ENCODE assay signal across 12 cellular contexts in the genomic region with DNA sequence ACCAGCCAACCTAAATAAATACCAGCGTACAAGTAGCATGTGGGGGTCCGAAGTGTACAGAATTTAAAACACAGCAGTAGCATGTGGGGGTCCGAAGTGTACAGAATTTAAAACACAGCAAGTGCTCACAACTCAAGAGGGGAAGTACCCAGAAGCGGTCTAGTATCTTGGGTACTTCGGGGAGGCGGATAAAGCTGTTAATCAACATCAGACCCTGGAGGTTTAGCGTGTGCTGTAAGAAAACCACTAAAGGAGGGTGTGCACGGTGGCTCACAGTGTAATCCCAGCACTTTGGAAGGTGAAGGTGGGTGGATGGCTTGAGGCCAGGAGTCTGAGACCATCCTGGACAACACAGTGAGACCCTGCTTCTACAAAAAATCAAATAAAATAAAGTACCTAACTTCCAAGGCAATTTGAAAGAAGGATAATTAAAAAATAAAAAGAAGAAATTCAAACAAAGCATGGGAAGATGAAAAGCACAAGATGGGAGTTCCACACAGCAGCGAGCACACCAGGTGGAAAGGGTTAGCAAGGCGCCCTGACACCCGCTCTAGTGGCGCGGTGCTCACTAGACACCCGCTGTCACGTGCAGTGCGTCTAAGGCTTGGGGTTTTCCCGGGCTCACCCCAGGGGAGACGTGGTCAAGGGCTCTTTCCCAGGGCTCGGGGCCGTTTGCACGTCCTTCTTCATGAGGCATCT. TPM values are rescaled to one million over a fixed set of nuclear protein-coding genes. Genes with fewer than 3 reads are reported as not detected.
A peak's percentile ranks its signal among the peaks of the same experiment; 100 is the strongest.
DNase-seq lines count a peak whose midpoint lies in the region; ATAC-seq and TF ChIP-seq lines count a peak whose summit lies in the region.
"Had no signal": no experiment of that assay in that cellular context is flagged by ENCODE, and none has a peak within 500 bp of the region (broad histone marks: within the 10 kb centered on the region; RNA-seq: fewer than 3 reads in every experiment).

No MANE protein-coding gene starts in this region.

- H3K4me1 ChIP-seq in Caco-2: peaks cover 9% of the 10 kb centered on the region

- H3K27ac Mint-ChIP-seq in naive thymus-derived CD8-positive, alpha-beta T cell: peak overlapping the region in 6 of 10 donors; percentile 1 to 48 (median 26)
- no peak overlapping the region for H3K27ac Mint-ChIP-seq in Caco-2 (ENCODE audit: unreplicated experiment)
- H3K27ac Mint-ChIP-seq in activated CD8-positive, alpha-beta memory T cell treated with anti-CD3 and anti-CD28 coated beads, Interleukin-2, amount 10 ng/mL, durations not matched to agents 7 days and 5 days: no peak overlapping the region
- H3K27ac Mint-ChIP-seq: activated naive CD8-positive, alpha-beta T cell treated with anti-CD3 and anti-CD28 coated beads, Interleukin-2, amount 10 ng/mL, durations not matched to agents 7 days and 5 days had no signal

- POLR2A ChIA-PET in naive thymus-derived CD8-positive, alpha-beta T cell (lab: Charles Lee): no interaction called here
- POLR2A ChIA-PET in Caco-2 (lab: Charles Lee): interaction anchor here (0.6 kb wide), 1 partner anchor 83 kb away, joined by 3 read pairs; no protein-coding TSS in a partner anchor

- peak; percentile 84 for ATAC-seq in GM18907 (IDR thresholded peaks at IDR 0.05; ENCODE audit: unreplicated experiment)
- peak; percentile 85 for ATAC-seq in GM21619 (IDR thresholded peaks at IDR 0.05; ENCODE audit: unreplicated experiment)
- ATAC-seq in HG03432 (IDR thresholded peaks at IDR 0.05; ENCODE audit: unreplicated experiment): peak; percentile 81
- ATAC-seq in naive thymus-derived CD8-positive, alpha-beta T cell: peak; percentile 49 to 55
- ATAC-seq in activated CD8-positive, alpha-beta memory T cell treated with anti-CD3 and anti-CD28 coated beads, Interleukin-2, amount 10 ng/mL, durations not matched to agents 7 days and 5 days: no peak
- ATAC-seq: T-cell had no signal

- peaks cover 33 to 81% (median 65%) of the 10 kb centered on the region in 4 donors for H3K4me1 Mint-ChIP-seq in naive thymus-derived CD8-positive, alpha-beta T cell
- H3K4me1 Mint-ChIP-seq in Caco-2 (ENCODE audit: low read depth, unreplicated experiment): no peaks in the 10 kb centered on the region
- H3K4me1 Mint-ChIP-seq in activated CD8-positive, alpha-beta memory T cell treated with anti-CD3 and anti-CD28 coated beads, Interleukin-2, amount 10 ng/mL, durations not matched to agents 7 days and 5 days: no peaks in the 10 kb centered on the region
- H3K4me1 Mint-ChIP-seq: activated naive CD8-positive, alpha-beta T cell treated with anti-CD3 and anti-CD28 coated beads, Interleukin-2, amount 10 ng/mL, durations not matched to agents 7 days and 5 days had no signal

- BruUV-seq in Caco-2 (replicated peaks; lab: Mats Ljungman, UMichigan): no TSS peak

- H3K36me3 ChIP-seq in Caco-2 (ENCODE audit: control insufficient read depth, insufficient read depth, low read length) (no peaks in the 10 kb centered on the region), brain microvascular endothelial cell (replicated peaks) (no peaks in the 10 kb centered on the region)

- in situ Hi-C loops in brain microvascular endothelial cell (cut with HindIII; ENCODE audit: low pct_ligation_motif_present, low sequenced_read_pairs): no loop called here

- H3K4me3 Mint-ChIP-seq in naive thymus-derived CD8-positive, alpha-beta T cell: peak overlapping the region in 3 of 10 donors; percentile 3 to 19 (median 18)
- no peak overlapping the region for H3K4me3 Mint-ChIP-seq in Caco-2 (ENCODE audit: unreplicated experiment)
- H3K4me3 Mint-ChIP-seq in activated CD8-positive, alpha-beta memory T cell treated with anti-CD3 and anti-CD28 coated beads, Interleukin-2, amount 10 ng/mL, durations not matched to agents 7 days and 5 days: no peak overlapping the region
- H3K4me3 Mint-ChIP-seq: activated naive CD8-positive, alpha-beta T cell treated with anti-CD3 and anti-CD28 coated beads, Interleukin-2, amount 10 ng/mL, durations not matched to agents 7 days and 5 days; T-cell had no signal

- H3K27me3 ChIP-seq in Caco-2 (replicated peaks; ENCODE audit: control insufficient read depth, insufficient read depth, low read length): no peaks in the 10 kb centered on the region
- no peaks in the 10 kb centered on the region for H3K27me3 ChIP-seq in brain microvascular endothelial cell (replicated peaks)

- H3K9me3 ChIP-seq in Caco-2: no peaks in the 10 kb centered on the region

- intact Hi-C loops in Caco-2 (cut with micrococcal nuclease; ENCODE audit: unreplicated experiment): no loop called here

- TF ChIP-seq CTCF in Caco-2 (IDR thresholded peaks at IDR 0.05; ENCODE audit: insufficient read depth in 1 of 2, low read depth in 1 of 2, low read length in 1 of 2, severe bottlenecking in 1 of 2, unreplicated experiment in 1 of 2): no peak
- no peak for TF ChIP-seq CTCF in brain microvascular endothelial cell (IDR thresholded peaks at IDR 0.05; ENCODE audit: low read depth, low read length, missing control alignments)

- no peak overlapping the region for H3K27ac ChIP-seq in brain microvascular endothelial cell
- H3K27ac ChIP-seq: skin epidermis had no signal

- peaks cover 0 to 8% (median 0%) of the 10 kb centered on the region in 3 donors for H3K36me3 Mint-ChIP-seq in naive thymus-derived CD8-positive, alpha-beta T cell
- H3K36me3 Mint-ChIP-seq in Caco-2 (ENCODE audit: insufficient read depth, unreplicated experiment): peaks cover 5% of the 10 kb centered on the region
- no peaks in the 10 kb centered on the region for H3K36me3 Mint-ChIP-seq in activated CD8-positive, alpha-beta memory T cell treated with anti-CD3 and anti-CD28 coated beads, Interleukin-2, amount 10 ng/mL, durations not matched to agents 7 days and 5 days
- H3K36me3 Mint-ChIP-seq: activated naive CD8-positive, alpha-beta T cell treated with anti-CD3 and anti-CD28 coated beads, Interleukin-2, amount 10 ng/mL, durations not matched to agents 7 days and 5 days had no signal

- H3K4me3 ChIP-seq in Caco-2 (ENCODE audit: low read depth, low read length) (no peak overlapping the region), brain microvascular endothelial cell (ENCODE audit: low read depth, low read length) (no peak overlapping the region)
- H3K4me3 ChIP-seq: lung, skin epidermis had no signal

- H3K27me3 Mint-ChIP-seq in naive thymus-derived CD8-positive, alpha-beta T cell: no peaks in the 10 kb centered on the region
- H3K27me3 Mint-ChIP-seq in Caco-2 (ENCODE audit: insufficient read depth, unreplicated experiment): no peaks in the 10 kb centered on the region
- H3K27me3 Mint-ChIP-seq in activated CD8-positive, alpha-beta memory T cell treated with anti-CD3 and anti-CD28 coated beads, Interleukin-2, amount 10 ng/mL, durations not matched to agents 7 days and 5 days: no peaks in the 10 kb centered on the region
- H3K27me3 Mint-ChIP-seq: activated naive CD8-positive, alpha-beta T cell treated with anti-CD3 and anti-CD28 coated beads, Interleukin-2, amount 10 ng/mL, durations not matched to agents 7 days and 5 days; T-cell had no signal

- CTCF ChIA-PET in Caco-2 (lab: Charles Lee): no interaction called here
- CTCF ChIA-PET in activated CD8-positive, alpha-beta memory T cell treated with anti-CD3 and anti-CD28 coated beads, Interleukin-2, amount 10 ng/mL, durations not matched to agents 7 days and 5 days (lab: Charles Lee): no interaction called here

- peak in 1 of 10 donors; percentile 22 for DNase-seq in naive thymus-derived CD8-positive, alpha-beta T cell
- DNase-seq in Caco-2: no peak
- no peak for DNase-seq in brain microvascular endothelial cell
- DNase-seq in activated CD8-positive, alpha-beta memory T cell treated with anti-CD3 and anti-CD28 coated beads, Interleukin-2, amount 10 ng/mL, durations not matched to agents 7 days and 5 days: no peak
- DNase-seq: activated naive CD8-positive, alpha-beta T cell treated with anti-CD3 and anti-CD28 coated beads, Interleukin-2, amount 10 ng/mL, durations not matched to agents 7 days and 5 days; NCI-H187 had no signal

- no peaks in the 10 kb centered on the region for H3K9me3 Mint-ChIP-seq in naive thymus-derived CD8-positive, alpha-beta T cell
- no peaks in the 10 kb centered on the region for H3K9me3 Mint-ChIP-seq in Caco-2 (ENCODE audit: unreplicated experiment)
- no peaks in the 10 kb centered on the region for H3K9me3 Mint-ChIP-seq in activated CD8-positive, alpha-beta memory T cell treated with anti-CD3 and anti-CD28 coated beads, Interleukin-2, amount 10 ng/mL, durations not matched to agents 7 days and 5 days (ENCODE audit: low read depth)
- H3K9me3 Mint-ChIP-seq: activated naive CD8-positive, alpha-beta T cell treated with anti-CD3 and anti-CD28 coated beads, Interleukin-2, amount 10 ng/mL, durations not matched to agents 7 days and 5 days; T-cell had no signal

RNA-seq across cellular contexts. Expression of gene MOB2, which starts 35.0 kb away (rescaled TPM):
- total RNA-seq in naive thymus-derived CD8-positive, alpha-beta T cell: 10 to 100 TPM; 75.6 to 84.3 TPM
- polyA plus RNA-seq in naive thymus-derived CD8-positive, alpha-beta T cell: 10 to 100 TPM; 29.1 to 47.9 (median 37.7) TPM
- total RNA-seq in Caco-2 (2022): 29.6 and 32.7 TPM in 2 replicates
- 10 to 100 TPM; 34.1 to 34.7 TPM for total RNA-seq in activated CD8-positive, alpha-beta memory T cell treated with anti-CD3 and anti-CD28 coated beads, Interleukin-2, amount 10 ng/mL, durations not matched to agents 7 days and 5 days

RNA-seq across cellular contexts. Expression of gene DUSP8, which starts 50.5 kb away (rescaled TPM):
- 1 to 10 TPM; 3.1 to 5.1 TPM for total RNA-seq in naive thymus-derived CD8-positive, alpha-beta T cell
- under 1 TPM in 2 of 3 donors, not detected in 1; 0.17 to 0.39 TPM for polyA plus RNA-seq in naive thymus-derived CD8-positive, alpha-beta T cell
- total RNA-seq in Caco-2 (2022): 7.7 and 12.1 TPM in 2 replicates
- total RNA-seq in activated CD8-positive, alpha-beta memory T cell treated with anti-CD3 and anti-CD28 coated beads, Interleukin-2, amount 10 ng/mL, durations not matched to agents 7 days and 5 days: 1 to 10 TPM in 1 of 2 experiments, under 1 TPM in 1; 0.50 to 1.1 TPM

Comparison
In these comparisons a context has a peak if more than half of its experiments do, and no peak if none do; other contexts are left out.
1. H3K27ac Mint-ChIP-seq: peak in naive thymus-derived CD8-positive, alpha-beta T cell (6 of 10); none in Caco-2 (single experiment) and activated CD8-positive, alpha-beta memory T cell treated with anti-CD3 and anti-CD28 coated beads, Interleukin-2, amount 10 ng/mL, durations not matched to agents 7 days and 5 days (single experiment).